Comparison of ENCODE assay signal across 1 cellular context in the genomic region with DNA sequence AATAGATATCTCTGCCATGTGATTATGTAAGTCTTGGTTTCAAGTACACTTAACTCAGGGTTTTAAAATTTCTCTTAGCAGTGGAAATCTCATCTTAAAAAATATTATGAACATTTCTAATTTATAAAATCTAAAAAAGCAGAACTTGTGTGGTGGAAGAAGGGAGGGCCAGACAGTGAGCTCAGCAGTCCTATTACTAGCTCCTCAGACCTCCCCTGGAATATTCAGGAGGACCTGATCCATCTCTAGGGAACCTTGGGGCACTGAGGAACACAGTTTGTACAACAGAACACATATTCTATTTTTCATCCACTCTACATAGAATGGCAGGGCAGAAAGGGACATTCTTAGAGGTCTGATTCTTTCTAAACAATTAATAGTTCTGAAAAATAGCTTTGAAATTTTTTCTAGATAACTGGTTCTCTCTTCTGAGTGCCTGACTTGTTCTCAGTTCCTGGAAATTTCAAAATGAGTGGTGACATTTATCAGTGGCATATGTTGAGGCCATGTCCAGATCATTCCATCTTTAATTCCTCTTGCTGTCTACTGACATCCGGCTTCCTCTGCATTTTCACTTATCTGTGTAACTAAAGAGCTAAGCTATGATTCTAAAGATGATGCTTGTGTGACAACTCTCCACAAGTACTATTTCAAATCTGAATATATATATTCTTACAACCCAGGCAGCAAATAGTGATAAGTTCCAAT.
TF ChIP-seq lines count a peak whose summit lies in the region.

No MANE protein-coding gene starts in this region.

TF ChIP-seq in H1, 55 proteins besides CTCF, POLR2A, EP300 and RAD21:
- no peak for TF ChIP-seq TEAD4 (IDR thresholded peaks at IDR 0.05; ENCODE audit: low read depth, low read length)
- TF ChIP-seq SIX5 (IDR thresholded peaks at IDR 0.05; ENCODE audit: low read depth, low read length), result no peak
- no peak for TF ChIP-seq ASH2L (IDR thresholded peaks at IDR 0.05; ENCODE audit: low read length)
- no peak for TF ChIP-seq PHF8 (conservative IDR thresholded peaks at IDR 0.05; ENCODE audit: low read depth, low read length)
